ENCODE assay signal across 8 cellular contexts in the genomic region with DNA sequence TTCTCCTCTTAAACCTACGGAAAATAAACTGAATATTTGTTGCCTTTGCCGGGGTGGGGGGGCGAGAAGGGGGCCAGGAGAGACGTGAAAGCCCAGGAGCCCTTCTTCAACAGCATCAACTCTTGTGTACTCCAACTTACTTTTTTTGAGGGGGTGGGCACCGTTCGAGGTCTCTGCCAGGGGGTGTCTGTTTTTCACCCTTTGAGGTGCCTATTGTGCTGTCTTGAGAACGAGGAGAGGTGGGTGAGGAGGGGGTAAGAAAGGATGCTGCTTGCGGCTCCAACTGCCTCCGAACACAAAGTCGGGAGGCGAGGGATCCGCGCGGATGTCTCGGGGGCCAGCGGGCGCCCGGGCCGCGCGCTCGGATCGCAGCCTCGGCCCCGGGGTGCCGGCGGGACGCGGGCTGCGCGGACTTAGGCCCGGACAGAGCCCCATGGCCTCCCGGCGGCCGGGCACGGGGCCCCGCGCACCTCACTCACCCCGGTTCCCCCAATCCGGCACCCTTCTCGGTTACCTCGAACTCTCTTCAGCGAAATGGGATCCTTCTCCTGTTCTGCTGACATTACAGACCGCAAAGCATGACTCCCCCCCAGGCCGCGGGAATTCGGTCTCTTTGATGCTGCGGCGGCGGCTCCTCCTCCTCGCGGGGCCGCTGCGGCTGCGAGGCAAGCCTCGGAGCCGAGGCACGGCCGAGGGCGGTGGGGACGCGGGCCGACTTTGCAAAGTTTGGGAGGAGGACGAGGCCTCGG. TPM values are rescaled to one million over a fixed set of nuclear protein-coding genes. Genes with fewer than 3 reads are reported as not detected.
A peak's percentile ranks its signal among the peaks of the same experiment; 100 is the strongest.
DNase-seq lines count a peak whose midpoint lies in the region; ATAC-seq, FAIRE-seq and TF ChIP-seq lines count a peak whose summit lies in the region.

No MANE protein-coding gene starts in this region.

- peak overlapping the region; percentile 29 to 51 for H3K9ac ChIP-seq in kidney (ENCODE audit: low read length in 2 of 2)

- H4K20me1 ChIP-seq in GM23338 (replicated peaks; ENCODE audit: insufficient read depth), result no peaks in the 10 kb centered on the region; the same call in none of the 2 replicates
- no peaks in the 10 kb centered on the region for H4K20me1 ChIP-seq in PC-9 (ENCODE audit: insufficient read depth)

- no peaks in the 10 kb centered on the region for H3K9me2 ChIP-seq in GM23338 (ENCODE audit: insufficient read depth)
- no peaks in the 10 kb centered on the region for H3K9me2 ChIP-seq in PC-9 (ENCODE audit: insufficient read depth)

- H3K4me1 ChIP-seq in GM23338 (ENCODE audit: insufficient read depth) (0 out of 2 replicates have a peak, but pooled peaks cover 3% of the 10 kb centered on the region), PC-9 (replicated peaks; ENCODE audit: insufficient read depth) (peaks cover 8% of the 10 kb centered on the region), kidney (ENCODE audit: control insufficient read depth in 1 of 2, insufficient read depth in 1 of 2, low read depth in 1 of 2, low read length in 2 of 2) (peaks cover 0 to 8% of the 10 kb centered on the region in 2 donors)

- H3F3A ChIP-seq in GM23338 (replicated peaks; ENCODE audit: low read depth) (no peaks in the 10 kb centered on the region), PC-9 (ENCODE audit: insufficient read depth, low read depth) (no peaks in the 10 kb centered on the region)

- H3K79me2 ChIP-seq in GM23338 (replicated peaks; ENCODE audit: insufficient read depth) (no peaks in the 10 kb centered on the region), PC-9 (ENCODE audit: low read depth) (no peaks in the 10 kb centered on the region)

- 0 out of 3 replicates have a peak, but pooled peaks cover 3% of the 10 kb centered on the region for H3K36me3 Mint-ChIP-seq in GM23338 (ENCODE audit: low read depth)
- no peaks in the 10 kb centered on the region for H3K36me3 Mint-ChIP-seq in stimulated activated memory B cell treated with anti-CD40 and anti-IgM and Interleukin-4, amounts not matched to agents 10 μg/mL and 1 μg/mL and 100 μg/mL, for 72 hours

- H2AFZ ChIP-seq in GM23338 (peak overlapping the region; percentile 95), PC-9 (peak overlapping the region; percentile 81)

- no peak overlapping the region; the same call in 1 of the 3 replicates for H3K4me3 Mint-ChIP-seq in GM23338
- peak overlapping the region; percentile 63 for H3K4me3 Mint-ChIP-seq in stimulated activated memory B cell treated with anti-CD40 and anti-IgM and Interleukin-4, amounts not matched to agents 10 μg/mL and 1 μg/mL and 100 μg/mL, for 72 hours

- H3K27ac ChIP-seq in GM23338 (ENCODE audit: low read depth) (no peak overlapping the region), PC-9 (no peak overlapping the region), kidney (ENCODE audit: low read depth in 2 of 2, low read length in 2 of 2) (no peak overlapping the region)

- intact Hi-C loops in PC-9 (cut with micrococcal nuclease; ENCODE audit: unreplicated experiment), result loop anchor here (2.0 kb wide), 1 partner anchor 73 kb away; no protein-coding TSS in a partner anchor
- intact Hi-C loops in kidney (cut with DNase I), result no loop called here

- H3K36me3 ChIP-seq in GM23338 (ENCODE audit: insufficient read depth) (no peaks in the 10 kb centered on the region), PC-9 (ENCODE audit: low read depth) (no peaks in the 10 kb centered on the region), bronchial epithelial cell (ENCODE audit: control insufficient read depth, insufficient read depth, low read length) (no peaks in the 10 kb centered on the region), kidney (ENCODE audit: control insufficient read depth in 1 of 2, insufficient read depth in 2 of 2, low read length in 2 of 2) (no peaks in the 10 kb centered on the region)

- H3K4me3 ChIP-seq in GM23338 (peak overlapping the region; percentile 77), PC-9 (peak overlapping the region; percentile 73), bronchial epithelial cell (ENCODE audit: low read depth, low read length) (peak overlapping the region; percentile 48), kidney (ENCODE audit: low read length in 2 of 2) (peak overlapping the region; percentile 55)

- peak; percentile 67 for DNase-seq in ELF-1 (ENCODE audit: low read depth, low spot score)
- peak; percentile 67 for DNase-seq in GM23338 (ENCODE audit: low spot score)
- peak in 1 of 2 experiments; percentile 30 for DNase-seq in PC-9
- DNase-seq in bronchial epithelial cell (ENCODE audit: low read depth), result no peak
- DNase-seq in kidney, result no peak
- DNase-seq in occipital lobe (lab: John Stamatoyannopoulos, UW), result no peak
- no peak for DNase-seq in NOMO-1 treated with dmso at 0.1 percent for 144 hours (lab: John Stamatoyannopoulos, UW; ENCODE audit: unreplicated experiment)

- H3K9me3 Mint-ChIP-seq in GM23338, result peaks cover 7% of the 10 kb centered on the region; the same call in 2 of the 3 replicates
- no peaks in the 10 kb centered on the region for H3K9me3 Mint-ChIP-seq in stimulated activated memory B cell treated with anti-CD40 and anti-IgM and Interleukin-4, amounts not matched to agents 10 μg/mL and 1 μg/mL and 100 μg/mL, for 72 hours

- peaks cover 24% of the 10 kb centered on the region for H3K27me3 Mint-ChIP-seq in GM23338 (ENCODE audit: insufficient read depth, low read depth, poor library complexity)
- H3K27me3 Mint-ChIP-seq in stimulated activated memory B cell treated with anti-CD40 and anti-IgM and Interleukin-4, amounts not matched to agents 10 μg/mL and 1 μg/mL and 100 μg/mL, for 72 hours, result peaks cover 55% of the 10 kb centered on the region

- H3K9me3 ChIP-seq in PC-9 (ENCODE audit: insufficient read depth, low read depth) (no peaks in the 10 kb centered on the region), kidney (ENCODE audit: control insufficient read depth in 1 of 2, low read length in 2 of 2) (peaks cover 0 to 3% of the 10 kb centered on the region in 2 donors)

- TSS peak; percentile 27 for BruUV-seq in PC-9 (replicated peaks; lab: Mats Ljungman, UMichigan)

- peak; percentile 69 for ATAC-seq in GM23338
- peak; percentile 57 for ATAC-seq in stimulated activated memory B cell treated with anti-CD40 and anti-IgM and Interleukin-4, amounts not matched to agents 10 μg/mL and 1 μg/mL and 100 μg/mL, for 72 hours

- POLR2A ChIA-PET in PC-9 (lab: Charles Lee; ENCODE audit: unreplicated experiment), result no interaction called here

- no peak overlapping the region for H3K27ac Mint-ChIP-seq in GM23338
- H3K27ac Mint-ChIP-seq in stimulated activated memory B cell treated with anti-CD40 and anti-IgM and Interleukin-4, amounts not matched to agents 10 μg/mL and 1 μg/mL and 100 μg/mL, for 72 hours, result no peak overlapping the region

- H3K27me3 ChIP-seq in GM23338 (ENCODE audit: insufficient read depth) (peaks cover 76% of the 10 kb centered on the region), PC-9 (ENCODE audit: insufficient read depth, low read depth) (no peaks in the 10 kb centered on the region), bronchial epithelial cell (ENCODE audit: control insufficient read depth, insufficient read depth, low read length) (peaks cover 8% of the 10 kb centered on the region)

- FAIRE-seq in bronchial epithelial cell (lab: Jason Lieb, UNC) (no peak), kidney (lab: Jason Lieb, UNC) (no peak)

- TF ChIP-seq CTCF in GM23338 (conservative IDR thresholded peaks at IDR 0.05; ENCODE audit: low read depth in 2 of 2) (no peak), PC-9 (conservative IDR thresholded peaks at IDR 0.05) (no peak), bronchial epithelial cell (IDR thresholded peaks at IDR 0.05; ENCODE audit: insufficient read depth, low read length, severe bottlenecking) (no peak), kidney (IDR thresholded peaks at IDR 0.05; ENCODE audit: borderline replicate concordance, extremely low read depth, insufficient read depth) (no peak)

- CTCF ChIA-PET in PC-9 (lab: Charles Lee), result no interaction called here

- H3K4me1 Mint-ChIP-seq in GM23338, result peaks cover 4% of the 10 kb centered on the region; the same call in 1 of the 3 replicates
- H3K4me1 Mint-ChIP-seq in stimulated activated memory B cell treated with anti-CD40 and anti-IgM and Interleukin-4, amounts not matched to agents 10 μg/mL and 1 μg/mL and 100 μg/mL, for 72 hours, result no peaks in the 10 kb centered on the region

- H3K4me2 ChIP-seq in GM23338 (peak overlapping the region; percentile 85), PC-9 (peak overlapping the region; percentile 89)

TF ChIP-seq in GM23338, 12 proteins besides CTCF, POLR2A, EP300 and RAD21:
- TF ChIP-seq EZH2 (IDR thresholded peaks at IDR 0.05; ENCODE audit: low read depth, unreplicated experiment) (peak; percentile 79), JUNB (IDR thresholded peaks at IDR 0.05; ENCODE audit: unreplicated experiment) (no peak)
TF ChIP-seq in GM23338: peak in this region for 1.

RNA-seq across cellular contexts. Expression of a gene that starts 0.7 kb away (rescaled TPM):
- total RNA-seq in GM23338 (2014; rRNA removed; shearing (Covaris generic)), result 0.50 and 0.52 TPM in 2 replicates
- polyA plus RNA-seq in GM23338 (2016; fragmentation: Nextera tagmentation; extraction: Ambion mirVana) (0.18 and 0.23 TPM in 2 replicates), kidney (ENCODE audit: insufficient read depth, low read depth, low replicate concordance) (0.49 TPM)
- total RNA-seq in PC-9 (2021) (3.9 and 5.1 TPM in 2 replicates), bronchial epithelial cell (1.1 and 1.3 TPM in 2 replicates), kidney (3.7 TPM), occipital lobe (44.0 TPM)

Comparison
In these comparisons a context has a peak if more than half of its experiments do, and no peak if none do; other contexts are left out.
1. DNase-seq: peak in ELF-1 (single experiment) and GM23338 (single experiment); none in bronchial epithelial cell (single experiment), kidney (single experiment), occipital lobe (single experiment) and NOMO-1 treated with dmso at 0.1 percent for 144 hours (single experiment).
2. Peak in every context shown above with its lines, with median percentiles within 50 percentile points of each other: H3K4me3 ChIP-seq.